19 cellular contexts compared by ENCODE assay signal in the genomic region with DNA sequence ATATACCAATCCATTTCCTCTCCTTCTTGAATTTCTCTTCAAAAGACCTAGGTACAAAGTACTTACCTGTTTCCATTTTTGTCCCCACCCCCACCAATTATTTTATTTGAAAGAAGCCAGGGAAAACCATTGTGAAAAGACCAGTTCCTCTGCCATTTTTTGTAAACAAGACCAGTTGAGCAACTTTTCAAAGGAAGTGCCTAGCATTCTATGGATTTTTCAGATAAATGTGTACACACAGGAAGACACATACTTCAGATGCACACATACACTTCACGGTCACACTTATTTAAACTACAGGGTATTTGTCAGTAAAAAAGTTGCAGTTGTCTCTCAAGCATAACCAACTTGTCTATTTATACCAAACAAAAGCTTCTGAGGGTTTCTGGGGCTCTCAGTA.
"Had no signal": no experiment of that assay in that cellular context is flagged by ENCODE, and none has a peak within 500 bp of the region (broad histone marks: within the 10 kb centered on the region; RNA-seq: fewer than 3 reads in every experiment).

No MANE protein-coding gene starts in this region.

- H3K27me3 ChIP-seq: colonic mucosa, foreskin keratinocyte, hepatocyte, neutrophil, sigmoid colon, testis, tibial nerve had no signal

- H3K9me3 ChIP-seq: colonic mucosa, neutrophil, sigmoid colon, testis, tibial nerve had no signal

- H2AFZ ChIP-seq: hepatocyte had no signal

- H3K36me3 Mint-ChIP-seq: naive thymus-derived CD4-positive, alpha-beta T cell; stimulated activated naive B cell treated with anti-CD40 and anti-IgM and Interleukin-4, amounts not matched to agents 10 μg/mL and 1 μg/mL and 100 μg/mL, for 72 hours had no signal

- H3K27ac ChIP-seq: colonic mucosa, foreskin keratinocyte, hepatocyte, neutrophil, sigmoid colon, skin epidermis, testis, tibial nerve had no signal

- H3K4me1 ChIP-seq: colonic mucosa, foreskin keratinocyte, sigmoid colon, testis, tibial nerve had no signal

- DNase-seq: colonic mucosa; dermis blood vessel endothelial cell; erythroblast; foreskin keratinocyte; left colon; left ventricle myocardium superior; mesendoderm; naive thymus-derived CD4-positive, alpha-beta T cell; sigmoid colon; stimulated activated CD4-positive, alpha-beta T cell treated with anti-CD3 and anti-CD28 coated beads, Interleukin-2, amount 100 ng/mL, for 24 hours; stimulated activated CD4-positive, alpha-beta T cell treated with anti-CD3 and anti-CD28 coated beads, Interleukin-4, amount 100 ng/mL, for 4 hours; stimulated activated naive B cell treated with anti-CD40 and anti-IgM and Interleukin-4, amounts not matched to agents 10 μg/mL and 1 μg/mL and 100 μg/mL, for 72 hours; stimulated activated naive CD8-positive, alpha-beta T cell treated with anti-CD3 and anti-CD28 coated beads, Interleukin-15, amount 100 ng/mL, for 72 hours; testis had no signal

- H3K4me2 ChIP-seq: hepatocyte had no signal

- H3K27me3 Mint-ChIP-seq: naive thymus-derived CD4-positive, alpha-beta T cell; stimulated activated naive B cell treated with anti-CD40 and anti-IgM and Interleukin-4, amounts not matched to agents 10 μg/mL and 1 μg/mL and 100 μg/mL, for 72 hours; stimulated activated naive CD8-positive, alpha-beta T cell treated with anti-CD3 and anti-CD28 coated beads, Interleukin-15, amount 100 ng/mL, for 72 hours had no signal

- H3K27ac Mint-ChIP-seq: naive thymus-derived CD4-positive, alpha-beta T cell; stimulated activated naive B cell treated with anti-CD40 and anti-IgM and Interleukin-4, amounts not matched to agents 10 μg/mL and 1 μg/mL and 100 μg/mL, for 72 hours; stimulated activated naive CD8-positive, alpha-beta T cell treated with anti-CD3 and anti-CD28 coated beads, Interleukin-15, amount 100 ng/mL, for 72 hours had no signal

- ATAC-seq: foreskin keratinocyte; left colon; left ventricle myocardium superior; naive thymus-derived CD4-positive, alpha-beta T cell; stimulated activated naive B cell treated with anti-CD40 and anti-IgM and Interleukin-4, amounts not matched to agents 10 μg/mL and 1 μg/mL and 100 μg/mL, for 72 hours; stimulated activated naive CD8-positive, alpha-beta T cell treated with anti-CD3 and anti-CD28 coated beads, Interleukin-15, amount 100 ng/mL, for 72 hours had no signal

- H3K4me3 ChIP-seq: colonic mucosa, hepatocyte, lung, sigmoid colon, skin epidermis, testis, tibial nerve had no signal

- H3K4me1 Mint-ChIP-seq: naive thymus-derived CD4-positive, alpha-beta T cell; stimulated activated naive B cell treated with anti-CD40 and anti-IgM and Interleukin-4, amounts not matched to agents 10 μg/mL and 1 μg/mL and 100 μg/mL, for 72 hours; stimulated activated naive CD8-positive, alpha-beta T cell treated with anti-CD3 and anti-CD28 coated beads, Interleukin-15, amount 100 ng/mL, for 72 hours had no signal

- H3K36me3 ChIP-seq: colonic mucosa, neutrophil, sigmoid colon, tibial nerve had no signal

- H3K4me3 Mint-ChIP-seq: naive thymus-derived CD4-positive, alpha-beta T cell; stimulated activated naive B cell treated with anti-CD40 and anti-IgM and Interleukin-4, amounts not matched to agents 10 μg/mL and 1 μg/mL and 100 μg/mL, for 72 hours; stimulated activated naive CD8-positive, alpha-beta T cell treated with anti-CD3 and anti-CD28 coated beads, Interleukin-15, amount 100 ng/mL, for 72 hours had no signal
